In genomic region chr6:149190228-149190831, GRCh38 we compare ENCODE assay signal across 8 cellular contexts.
DNase-seq lines count a peak whose midpoint lies in the region; ATAC-seq and TF ChIP-seq lines count a peak whose summit lies in the region.

No MANE protein-coding gene starts in this region.

- in situ Hi-C loops in brain microvascular endothelial cell (cut with HindIII; ENCODE audit: low pct_ligation_motif_present, low sequenced_read_pairs), result no loop called here

- no peak overlapping the region for H3K27ac ChIP-seq in brain microvascular endothelial cell

- H3K4me3 ChIP-seq in brain microvascular endothelial cell (ENCODE audit: low read depth, low read length), result no peak overlapping the region

- H3K27me3 ChIP-seq in brain microvascular endothelial cell (replicated peaks), result no peaks in the 10 kb centered on the region

- DNase-seq in activated gamma-delta T cell treated with Interleukin-2 at 50 U/mL for 16 hours, result peak; percentile 22
- no peak for DNase-seq in activated gamma-delta T cell (lab: John Stamatoyannopoulos, UW)
- DNase-seq in SW480 (ENCODE audit: low spot score), result peak; percentile 20
- peak; percentile 39 for DNase-seq in brain microvascular endothelial cell
- DNase-seq in pulmonary artery endothelial cell (ENCODE audit: low read depth, low spot score), result peak; percentile 4
- DNase-seq in DMS79 treated with DMSO at 0.1 percent for 48 hours (lab: John Stamatoyannopoulos, UW), result no peak
- DNase-seq in OCI-M2 (lab: John Stamatoyannopoulos, UW; ENCODE audit: unreplicated experiment), result no peak

- no peaks in the 10 kb centered on the region for H3K36me3 ChIP-seq in brain microvascular endothelial cell (replicated peaks)

- TF ChIP-seq CTCF in brain microvascular endothelial cell (IDR thresholded peaks at IDR 0.05; ENCODE audit: low read depth, low read length, missing control alignments), result peak; percentile 39

- no peak for ATAC-seq in GM19397 (IDR thresholded peaks at IDR 0.05; ENCODE audit: unreplicated experiment)

Comparison
In these comparisons a context has a peak if more than half of its experiments do, and no peak if none do; other contexts are left out.
1. DNase-seq: peak in activated gamma-delta T cell treated with Interleukin-2 at 50 U/mL for 16 hours (single experiment), SW480 (single experiment), brain microvascular endothelial cell (single experiment) and pulmonary artery endothelial cell (single experiment); none in activated gamma-delta T cell (single experiment), DMS79 treated with DMSO at 0.1 percent for 48 hours (single experiment) and OCI-M2 (single experiment).